1 cellular context compared by ENCODE assay signal in the genomic region with DNA sequence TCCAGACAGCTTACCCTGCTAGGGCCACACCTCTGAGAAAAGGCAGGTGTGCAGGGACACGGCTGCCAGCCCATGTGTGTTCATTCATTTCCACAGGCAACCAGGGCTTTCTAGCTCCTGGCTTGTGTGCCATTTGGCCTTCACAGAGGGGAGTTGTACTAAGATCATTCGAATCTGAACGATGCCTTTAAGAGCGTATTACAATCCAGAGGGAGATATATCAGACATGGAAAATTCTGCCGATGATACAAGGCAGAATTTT.
TF ChIP-seq lines count a peak whose summit lies in the region.

No MANE protein-coding gene starts in this region.

TF ChIP-seq in GM23338, 12 proteins besides CTCF, POLR2A, EP300 and RAD21 (continued from another document):
- TF ChIP-seq, protein P1, sequence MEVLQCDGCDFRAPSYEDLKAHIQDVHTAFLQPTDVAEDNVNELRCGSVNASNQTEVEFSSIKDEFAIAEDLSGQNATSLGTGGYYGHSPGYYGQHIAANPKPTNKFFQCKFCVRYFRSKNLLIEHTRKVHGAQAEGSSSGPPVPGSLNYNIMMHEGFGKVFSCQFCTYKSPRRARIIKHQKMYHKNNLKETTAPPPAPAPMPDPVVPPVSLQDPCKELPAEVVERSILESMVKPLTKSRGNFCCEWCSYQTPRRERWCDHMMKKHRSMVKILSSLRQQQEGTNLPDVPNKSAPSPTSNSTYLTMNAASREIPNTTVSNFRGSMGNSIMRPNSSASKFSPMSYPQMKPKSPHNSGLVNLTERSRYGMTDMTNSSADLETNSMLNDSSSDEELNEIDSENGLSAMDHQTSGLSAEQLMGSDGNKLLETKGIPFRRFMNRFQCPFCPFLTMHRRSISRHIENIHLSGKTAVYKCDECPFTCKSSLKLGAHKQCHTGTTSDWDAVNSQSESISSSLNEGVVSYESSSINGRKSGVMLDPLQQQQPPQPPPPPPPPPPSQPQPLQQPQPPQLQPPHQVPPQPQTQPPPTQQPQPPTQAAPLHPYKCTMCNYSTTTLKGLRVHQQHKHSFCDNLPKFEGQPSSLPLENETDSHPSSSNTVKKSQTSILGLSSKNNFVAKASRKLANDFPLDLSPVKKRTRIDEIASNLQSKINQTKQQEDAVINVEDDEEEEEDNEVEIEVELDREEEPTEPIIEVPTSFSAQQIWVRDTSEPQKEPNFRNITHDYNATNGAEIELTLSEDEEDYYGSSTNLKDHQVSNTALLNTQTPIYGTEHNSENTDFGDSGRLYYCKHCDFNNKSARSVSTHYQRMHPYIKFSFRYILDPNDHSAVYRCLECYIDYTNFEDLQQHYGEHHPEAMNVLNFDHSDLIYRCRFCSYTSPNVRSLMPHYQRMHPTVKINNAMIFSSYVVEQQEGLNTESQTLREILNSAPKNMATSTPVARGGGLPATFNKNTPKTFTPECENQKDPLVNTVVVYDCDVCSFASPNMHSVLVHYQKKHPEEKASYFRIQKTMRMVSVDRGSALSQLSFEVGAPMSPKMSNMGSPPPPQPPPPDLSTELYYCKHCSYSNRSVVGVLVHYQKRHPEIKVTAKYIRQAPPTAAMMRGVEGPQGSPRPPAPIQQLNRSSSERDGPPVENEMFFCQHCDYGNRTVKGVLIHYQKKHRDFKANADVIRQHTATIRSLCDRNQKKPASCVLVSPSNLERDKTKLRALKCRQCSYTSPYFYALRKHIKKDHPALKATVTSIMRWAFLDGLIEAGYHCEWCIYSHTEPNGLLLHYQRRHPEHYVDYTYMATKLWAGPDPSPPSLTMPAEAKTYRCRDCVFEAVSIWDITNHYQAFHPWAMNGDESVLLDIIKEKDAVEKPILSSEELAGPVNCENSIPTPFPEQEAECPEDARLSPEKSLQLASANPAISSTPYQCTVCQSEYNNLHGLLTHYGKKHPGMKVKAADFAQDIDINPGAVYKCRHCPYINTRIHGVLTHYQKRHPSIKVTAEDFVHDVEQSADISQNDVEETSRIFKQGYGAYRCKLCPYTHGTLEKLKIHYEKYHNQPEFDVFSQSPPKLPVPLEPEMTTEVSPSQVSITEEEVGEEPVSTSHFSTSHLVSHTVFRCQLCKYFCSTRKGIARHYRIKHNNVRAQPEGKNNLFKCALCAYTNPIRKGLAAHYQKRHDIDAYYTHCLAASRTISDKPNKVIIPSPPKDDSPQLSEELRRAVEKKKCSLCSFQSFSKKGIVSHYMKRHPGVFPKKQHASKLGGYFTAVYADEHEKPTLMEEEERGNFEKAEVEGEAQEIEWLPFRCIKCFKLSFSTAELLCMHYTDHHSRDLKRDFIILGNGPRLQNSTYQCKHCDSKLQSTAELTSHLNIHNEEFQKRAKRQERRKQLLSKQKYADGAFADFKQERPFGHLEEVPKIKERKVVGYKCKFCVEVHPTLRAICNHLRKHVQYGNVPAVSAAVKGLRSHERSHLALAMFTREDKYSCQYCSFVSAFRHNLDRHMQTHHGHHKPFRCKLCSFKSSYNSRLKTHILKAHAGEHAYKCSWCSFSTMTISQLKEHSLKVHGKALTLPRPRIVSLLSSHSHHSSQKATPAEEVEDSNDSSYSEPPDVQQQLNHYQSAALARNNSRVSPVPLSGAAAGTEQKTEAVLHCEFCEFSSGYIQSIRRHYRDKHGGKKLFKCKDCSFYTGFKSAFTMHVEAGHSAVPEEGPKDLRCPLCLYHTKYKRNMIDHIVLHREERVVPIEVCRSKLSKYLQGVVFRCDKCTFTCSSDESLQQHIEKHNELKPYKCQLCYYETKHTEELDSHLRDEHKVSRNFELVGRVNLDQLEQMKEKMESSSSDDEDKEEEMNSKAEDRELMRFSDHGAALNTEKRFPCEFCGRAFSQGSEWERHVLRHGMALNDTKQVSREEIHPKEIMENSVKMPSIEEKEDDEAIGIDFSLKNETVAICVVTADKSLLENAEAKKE (CRISPR knock-in tag; IDR thresholded peaks at IDR 0.05), result no peak
- TF ChIP-seq ZNF331 (CRISPR knock-in tag; IDR thresholded peaks at IDR 0.05; ENCODE audit: low read depth), result no peak
- TF ChIP-seq, protein P2, sequence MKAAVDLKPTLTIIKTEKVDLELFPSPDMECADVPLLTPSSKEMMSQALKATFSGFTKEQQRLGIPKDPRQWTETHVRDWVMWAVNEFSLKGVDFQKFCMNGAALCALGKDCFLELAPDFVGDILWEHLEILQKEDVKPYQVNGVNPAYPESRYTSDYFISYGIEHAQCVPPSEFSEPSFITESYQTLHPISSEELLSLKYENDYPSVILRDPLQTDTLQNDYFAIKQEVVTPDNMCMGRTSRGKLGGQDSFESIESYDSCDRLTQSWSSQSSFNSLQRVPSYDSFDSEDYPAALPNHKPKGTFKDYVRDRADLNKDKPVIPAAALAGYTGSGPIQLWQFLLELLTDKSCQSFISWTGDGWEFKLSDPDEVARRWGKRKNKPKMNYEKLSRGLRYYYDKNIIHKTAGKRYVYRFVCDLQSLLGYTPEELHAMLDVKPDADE (IDR thresholded peaks at IDR 0.05), result no peak
- TF ChIP-seq STAT1 (IDR thresholded peaks at IDR 0.05; ENCODE audit: unreplicated experiment), result no peak
- no peak for TF ChIP-seq ZNF114 (CRISPR knock-in tag; IDR thresholded peaks at IDR 0.05)
- TF ChIP-seq NANOG (IDR thresholded peaks at IDR 0.05; ENCODE audit: borderline replicate concordance), result no peak
- TF ChIP-seq, protein P3, sequence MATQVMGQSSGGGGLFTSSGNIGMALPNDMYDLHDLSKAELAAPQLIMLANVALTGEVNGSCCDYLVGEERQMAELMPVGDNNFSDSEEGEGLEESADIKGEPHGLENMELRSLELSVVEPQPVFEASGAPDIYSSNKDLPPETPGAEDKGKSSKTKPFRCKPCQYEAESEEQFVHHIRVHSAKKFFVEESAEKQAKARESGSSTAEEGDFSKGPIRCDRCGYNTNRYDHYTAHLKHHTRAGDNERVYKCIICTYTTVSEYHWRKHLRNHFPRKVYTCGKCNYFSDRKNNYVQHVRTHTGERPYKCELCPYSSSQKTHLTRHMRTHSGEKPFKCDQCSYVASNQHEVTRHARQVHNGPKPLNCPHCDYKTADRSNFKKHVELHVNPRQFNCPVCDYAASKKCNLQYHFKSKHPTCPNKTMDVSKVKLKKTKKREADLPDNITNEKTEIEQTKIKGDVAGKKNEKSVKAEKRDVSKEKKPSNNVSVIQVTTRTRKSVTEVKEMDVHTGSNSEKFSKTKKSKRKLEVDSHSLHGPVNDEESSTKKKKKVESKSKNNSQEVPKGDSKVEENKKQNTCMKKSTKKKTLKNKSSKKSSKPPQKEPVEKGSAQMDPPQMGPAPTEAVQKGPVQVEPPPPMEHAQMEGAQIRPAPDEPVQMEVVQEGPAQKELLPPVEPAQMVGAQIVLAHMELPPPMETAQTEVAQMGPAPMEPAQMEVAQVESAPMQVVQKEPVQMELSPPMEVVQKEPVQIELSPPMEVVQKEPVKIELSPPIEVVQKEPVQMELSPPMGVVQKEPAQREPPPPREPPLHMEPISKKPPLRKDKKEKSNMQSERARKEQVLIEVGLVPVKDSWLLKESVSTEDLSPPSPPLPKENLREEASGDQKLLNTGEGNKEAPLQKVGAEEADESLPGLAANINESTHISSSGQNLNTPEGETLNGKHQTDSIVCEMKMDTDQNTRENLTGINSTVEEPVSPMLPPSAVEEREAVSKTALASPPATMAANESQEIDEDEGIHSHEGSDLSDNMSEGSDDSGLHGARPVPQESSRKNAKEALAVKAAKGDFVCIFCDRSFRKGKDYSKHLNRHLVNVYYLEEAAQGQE (IDR thresholded peaks at IDR 0.05; ENCODE audit: unreplicated experiment), result no peak
- no peak for TF ChIP-seq EZH2 (IDR thresholded peaks at IDR 0.05; ENCODE audit: low read depth, unreplicated experiment)
- TF ChIP-seq JUNB (IDR thresholded peaks at IDR 0.05; ENCODE audit: unreplicated experiment), result no peak
- no peak for TF ChIP-seq POLR2AphosphoS5 (IDR thresholded peaks at IDR 0.05; ENCODE audit: low read depth)
- TF ChIP-seq CREB1 (CRISPR knock-in tag; IDR thresholded peaks at IDR 0.05; ENCODE audit: low read depth), result no peak
